In genomic region chr10:110775406-110775805, GRCh38 we compare ENCODE assay signal across 1 cellular context.
A peak's percentile ranks its signal among the peaks of the same experiment; 100 is the strongest.
TF ChIP-seq lines count a peak whose summit lies in the region.

No MANE protein-coding gene starts in this region.

TF ChIP-seq in K562, 482 proteins besides CTCF, POLR2A, EP300 and RAD21:
- no peak for TF ChIP-seq SRSF9 (IDR thresholded peaks at IDR 0.05; ENCODE audit: borderline replicate concordance, low read depth, low read length)
- TF ChIP-seq HSF4 (CRISPR knock-in tag; IDR thresholded peaks at IDR 0.05; ENCODE audit: borderline replicate concordance): peak; percentile 31; the same call in 1 of the 2 replicates
